ENCODE assay signal across 8 cellular contexts in the genomic region with DNA sequence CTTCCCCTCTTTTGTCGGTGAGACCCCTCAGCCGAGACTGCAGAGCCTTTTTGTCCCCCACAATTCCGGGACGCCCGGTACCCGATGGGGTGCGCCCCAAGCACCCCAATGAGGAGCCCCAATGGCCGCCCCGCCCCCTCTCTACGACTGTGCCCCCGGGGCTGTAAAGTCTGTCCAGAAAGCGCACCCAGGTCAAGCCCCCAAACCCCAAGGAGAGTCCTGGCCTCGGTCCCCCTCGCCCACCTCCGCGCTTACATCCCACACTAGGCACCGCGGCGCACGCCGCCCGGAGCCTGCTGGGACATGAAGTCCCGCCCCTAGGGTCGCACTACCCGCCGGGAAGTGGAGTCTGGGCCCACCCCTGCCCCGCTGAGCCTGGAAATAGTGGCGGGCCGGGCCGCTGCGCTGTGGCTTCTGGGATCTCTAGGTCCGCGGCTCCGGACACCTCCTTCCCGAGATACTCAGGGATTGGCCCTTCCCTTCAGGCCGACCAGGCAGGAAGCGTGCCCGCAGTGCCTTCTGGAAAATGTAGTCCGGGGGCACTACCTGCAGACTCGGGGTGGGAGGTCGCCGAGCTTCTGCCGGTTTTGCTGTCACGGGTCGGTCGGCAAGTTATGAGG. TPM values are rescaled to one million over a fixed set of nuclear protein-coding genes. Genes with fewer than 3 reads are reported as not detected.
DNase-seq lines count a peak whose midpoint lies in the region; ATAC-seq and TF ChIP-seq lines count a peak whose summit lies in the region.

A gene (minus strand): TSS at position 281 of the 620 bp plus-strand sequence. CDS start 442 bp downstream, outside the sequence.

- ATAC-seq in HG02623 (IDR thresholded peaks at IDR 0.05; ENCODE audit: unreplicated experiment) (peak; percentile 63), Right ventricle myocardium inferior (peak; percentile 99)

- DNase-seq in GM03348 (ENCODE audit: low spot score): peak; percentile 97
- peak; percentile 95 to 99 (median 98) for DNase-seq in NCI-H1417 (lab: John Stamatoyannopoulos, UW)
- DNase-seq in SW480 (ENCODE audit: low spot score): peak; percentile 98
- DNase-seq in activated naive CD8-positive, alpha-beta T cell treated with anti-CD3 and anti-CD28 coated beads, Interleukin-2, amount 50 U/mL, for 16 hours (ENCODE audit: low read depth, low spot score): peak; percentile 74
- peak; percentile 98 for DNase-seq in Right ventricle myocardium inferior (ENCODE audit: missing footprints)
- peak; percentile 93 to 96 (median 94) for DNase-seq in ovary

- TF ChIP-seq POLR2A in ovary (IDR thresholded peaks at IDR 0.05): peak; percentile 38

- H3K27ac ChIP-seq in ovary: peak within 1 kb of the TSS in 1 of 2 donors; percentile 41
- peak within 1 kb of the TSS; percentile 89 for H3K27ac ChIP-seq in thymus (ENCODE audit: low read depth)

- H3K4me1 ChIP-seq in ovary (ENCODE audit: insufficient read depth): peaks cover 5% of the 10 kb centered on the region
- H3K4me1 ChIP-seq in thymus (ENCODE audit: control insufficient read depth, insufficient read depth, low read length): peaks cover 6% of the 10 kb centered on the region

- no peak for TF ChIP-seq CTCF in ovary (IDR thresholded peaks at IDR 0.05)

- no peak for TF ChIP-seq EP300 in ovary (IDR thresholded peaks at IDR 0.05)

- H3K36me3 ChIP-seq in ovary (no peaks in the 10 kb centered on the region), thymus (ENCODE audit: control insufficient read depth, insufficient read depth) (peaks cover 25% of the 10 kb centered on the region)

- no peaks in the 10 kb centered on the region for H3K27me3 ChIP-seq in ovary
- H3K27me3 ChIP-seq in thymus (ENCODE audit: control insufficient read depth, insufficient read depth): no peaks in the 10 kb centered on the region

- WGBS in ovary, 3 donors: 0 to 1% (median 1%) methylated on average over 37 to 46 of the region's 46 CpGs
- under 1% methylated on average over 46 of the region's 46 CpGs for WGBS in thymus

- no peaks in the 10 kb centered on the region for H3K9me3 ChIP-seq in ovary
- no peaks in the 10 kb centered on the region for H3K9me3 ChIP-seq in thymus (ENCODE audit: control insufficient read depth)

- peak within 1 kb of the TSS; percentile 88 for H3K4me3 ChIP-seq in ovary
- H3K4me3 ChIP-seq in thymus (ENCODE audit: low read length): peak within 1 kb of the TSS; percentile 75

- intact Hi-C loops in Right ventricle myocardium inferior (cut with DNase I): no loop called here
- intact Hi-C loops in ovary (cut with DNase I): no loop called here

RNA-seq across cellular contexts. Expression of the gene that starts here (rescaled TPM):
- total RNA-seq in Right ventricle myocardium inferior: 8.4 TPM
- total RNA-seq in ovary: 10 to 100 TPM; 17.5 to 28.6 (median 22.6) TPM
- 10 to 100 TPM; 14.4 to 20.4 TPM for polyA plus RNA-seq in ovary
- 33.4 TPM for polyA plus RNA-seq in thymus
